32 cellular contexts compared by ENCODE assay signal in genomic region chr20:19676202-19676601, GRCh38.
DNase-seq lines count a peak whose midpoint lies in the region; ATAC-seq, FAIRE-seq and TF ChIP-seq lines count a peak whose summit lies in the region.
"Had no signal": no experiment of that assay in that cellular context is flagged by ENCODE, and none has a peak within 500 bp of the region (broad histone marks: within the 10 kb centered on the region; RNA-seq: fewer than 3 reads in every experiment).

No MANE protein-coding gene starts in this region.

- POLR2A ChIA-PET in HepG2 (lab: Yijun Ruan, JAX) (no interaction called here), A549 (lab: Yijun Ruan, JAX) (no interaction called here)

- no TSS peak for BruUV-seq in HepG2 (replicated peaks; lab: Mats Ljungman, UMichigan)

- H3K4me3 ChIP-seq in HepG2 (replicated peaks in 1 of 3; ENCODE audit: insufficient read depth in 1 of 3, low read depth in 2 of 3, low read length in 3 of 3) (no peak overlapping the region), right lobe of liver (no peak overlapping the region), A549 (no peak overlapping the region), SK-N-MC (peak overlapping the region; percentile 57)
- H3K4me3 ChIP-seq: BLaER1; BLaER1 treated with 17β-estradiol and CSF1 and Interleukin-3, amounts not matched to agents 10 nM and 100 nM had no signal

- H3K9ac ChIP-seq in HepG2 (ENCODE audit: insufficient read depth, low read depth, low read length) (no peak overlapping the region), SK-N-MC (ENCODE audit: insufficient read length) (no peak overlapping the region)
- H3K9ac ChIP-seq: BLaER1; BLaER1 treated with 17β-estradiol and CSF1 and Interleukin-3, amounts not matched to agents 10 nM and 100 nM had no signal

- H3K4me1 ChIP-seq in HepG2 (ENCODE audit: insufficient read depth, low read length): no peaks in the 10 kb centered on the region
- H3K4me1 ChIP-seq in right lobe of liver: no peaks in the 10 kb centered on the region
- no peaks in the 10 kb centered on the region for H3K4me1 ChIP-seq in A549
- H3K4me1 ChIP-seq: BE2C, Caco-2 had no signal

- ATAC-seq in HepG2 (no peak), right lobe of liver (no peak), A549 (no peak), GM18867 (IDR thresholded peaks at IDR 0.05; ENCODE audit: unreplicated experiment) (no peak), GM19023 (IDR thresholded peaks at IDR 0.05; ENCODE audit: unreplicated experiment) (no peak)
- ATAC-seq: CD8-positive, alpha-beta T cell had no signal

- H3K36me3 ChIP-seq in HepG2 (replicated peaks in 1 of 2; ENCODE audit: control insufficient read depth in 1 of 2, insufficient read depth in 2 of 2, low read length in 2 of 2): no peaks in the 10 kb centered on the region
- no peaks in the 10 kb centered on the region for H3K36me3 ChIP-seq in right lobe of liver
- no peaks in the 10 kb centered on the region for H3K36me3 ChIP-seq in SK-N-MC (ENCODE audit: insufficient read depth, low read length)
- H3K36me3 ChIP-seq: BE2C; BLaER1; BLaER1 treated with 17β-estradiol and CSF1 and Interleukin-3, amounts not matched to agents 10 nM and 100 nM had no signal

- H3K9me3 ChIP-seq in HepG2 (ENCODE audit: low read length): 0 out of 2 replicates have a peak, but pooled peaks cover 9% of the 10 kb centered on the region
- H3K9me3 ChIP-seq in right lobe of liver: no peaks in the 10 kb centered on the region
- H3K9me3 ChIP-seq in A549: no peaks in the 10 kb centered on the region
- H3K9me3 ChIP-seq in SK-N-MC (ENCODE audit: low read depth, low read length): no peaks in the 10 kb centered on the region
- H3K9me3 ChIP-seq: BE2C, Caco-2 had no signal

- TF ChIP-seq CTCF in HepG2 (CRISPR knock-in tag; IDR thresholded peaks at IDR 0.05) (no peak), right lobe of liver (IDR thresholded peaks at IDR 0.05) (no peak), A549 (IDR thresholded peaks at IDR 0.05) (no peak)

- TF ChIP-seq EP300 in HepG2 (IDR thresholded peaks at IDR 0.05; ENCODE audit: low read depth in 2 of 2, low read length in 2 of 2) (no peak), HepG2 (CRISPR knock-in tag; IDR thresholded peaks at IDR 0.05; ENCODE audit: borderline replicate concordance) (no peak), A549 (IDR thresholded peaks at IDR 0.05) (no peak)

- FAIRE-seq in HepG2 (lab: Jason Lieb, UNC) (no peak), A549 (lab: Jason Lieb, UNC) (no peak)
- FAIRE-seq: A204.1, D721Med had no signal

- TF ChIP-seq POLR2A in HepG2 (IDR thresholded peaks at IDR 0.05; ENCODE audit: insufficient read depth in 1 of 2, low read depth in 2 of 2, low read length in 2 of 2): no peak
- no peak for TF ChIP-seq POLR2A in right lobe of liver (IDR thresholded peaks at IDR 0.05)
- TF ChIP-seq POLR2A in A549 (IDR thresholded peaks at IDR 0.05; ENCODE audit: low read length): no peak

- CTCF ChIA-PET in HepG2 (lab: Yijun Ruan, JAX; ENCODE audit: low intra/inter-chr PET ratio, low total read pairs): no interaction called here
- CTCF ChIA-PET in A549 (lab: Yijun Ruan, JAX): interaction anchor here (0.9 to 4.3 kb wide), 7 partner anchors 9 to 1044 kb away, joined by 3 to 50 read pairs (median 4); no protein-coding TSS in a partner anchor

- no peaks in the 10 kb centered on the region for H3K79me2 ChIP-seq in HepG2 (ENCODE audit: insufficient read depth, low read length)

- H3K27ac ChIP-seq in HepG2 (ENCODE audit: extremely low read length, insufficient read depth, low read length) (no peak overlapping the region), right lobe of liver (no peak overlapping the region), A549 (no peak overlapping the region), SK-N-MC (peak overlapping the region; percentile 92)
- H3K27ac ChIP-seq: 22Rv1; BLaER1; BLaER1 treated with 17β-estradiol and CSF1 and Interleukin-3, amounts not matched to agents 10 nM and 100 nM; C4-2B had no signal

- DNase-seq in HepG2 (ENCODE audit: low spot score) (no peak), right lobe of liver (no peak), A549 (ENCODE audit: low read depth in 1 of 2, low spot score in 1 of 2) (no peak), SK-N-MC (ENCODE audit: low read depth, low spot score) (peak; percentile 70)
- DNase-seq: 8988T; ACHN; AML-193; BE2C; C1 segment of cervical spinal cord; Caco-2; Calu3; CD4-positive, alpha-beta memory T cell; CD4-positive, alpha-beta T cell; CD4-positive, CD25-positive, alpha-beta regulatory T cell; CD8-positive, alpha-beta memory T cell; CD8-positive, alpha-beta T cell; COR-L47; DMS 273 treated with DMSO at 0.1 percent for 48 hours; DMS153; DMS53; DMS79; DMS79 treated with DMSO at 0.1 percent for 48 hours; DND-41; EL had no signal

- 9% methylated on average over 4 of the region's 4 CpGs for WGBS in HepG2 (ENCODE audit: low lambda C conversion rate)
- 56% methylated on average over 4 of the region's 4 CpGs for WGBS in right lobe of liver (ENCODE audit: insufficient coverage, low coverage, low lambda C conversion rate, missing lambda C conversion rate)
- 25% methylated on average over 4 of the region's 4 CpGs for WGBS in A549 (ENCODE audit: missing lambda C conversion rate)

- H3K27me3 ChIP-seq in HepG2 (ENCODE audit: control insufficient read depth in 1 of 2, insufficient read depth in 2 of 2, low read length in 2 of 2) (peaks cover 3 to 7% of the 10 kb centered on the region in 2 experiments; a peak in 1 of 5 replicates), right lobe of liver (no peaks in the 10 kb centered on the region)
- H3K27me3 ChIP-seq: BLaER1; BLaER1 treated with 17β-estradiol and CSF1 and Interleukin-3, amounts not matched to agents 10 nM and 100 nM had no signal

- H4K20me1 ChIP-seq in HepG2 (ENCODE audit: insufficient read depth, low read length): no peaks in the 10 kb centered on the region
- H4K20me1 ChIP-seq: BLaER1; BLaER1 treated with 17β-estradiol and CSF1 and Interleukin-3, amounts not matched to agents 10 nM and 100 nM had no signal

- TF ChIP-seq RAD21 in HepG2 (CRISPR knock-in tag; IDR thresholded peaks at IDR 0.05) (no peak), A549 (conservative IDR thresholded peaks at IDR 0.05 in 1 of 2, IDR thresholded peaks at IDR 0.05 in 1 of 2) (no peak)

- intact Hi-C loops in HepG2 (cut with micrococcal nuclease; ENCODE audit: unreplicated experiment) (no loop called here), right lobe of liver (cut with DNase I) (no loop called here)

- H3K4me2 ChIP-seq in HepG2 (ENCODE audit: low read depth, low read length): no peak overlapping the region
- no peak overlapping the region for H3K4me2 ChIP-seq in A549
- H3K4me2 ChIP-seq: BLaER1; BLaER1 treated with 17β-estradiol and CSF1 and Interleukin-3, amounts not matched to agents 10 nM and 100 nM had no signal

- in situ Hi-C loops in HepG2 (cut with HindIII; ENCODE audit: extremely low pct_ligation_motif_present, low pct_unique_long_range_greater_than_20kb): no loop called here

- no peak overlapping the region for H2AFZ ChIP-seq in HepG2 (ENCODE audit: low read length)

TF ChIP-seq in HepG2, 621 proteins besides CTCF, POLR2A, EP300 and RAD21:
- TF ChIP-seq ZNF564 (CRISPR knock-in tag; IDR thresholded peaks at IDR 0.05): no peak
- peak; percentile 38 to 43; a peak in 2 of 4 replicates for TF ChIP-seq MAFK (conservative IDR thresholded peaks at IDR 0.05 in 1 of 2, IDR thresholded peaks at IDR 0.05 in 1 of 2; ENCODE audit: low read length in 2 of 2)
TF ChIP-seq in HepG2: peak in this region for 1.

TF ChIP-seq in A549, 52 proteins besides CTCF, POLR2A, EP300 and RAD21:
- no peak for TF ChIP-seq EHMT2 (IDR thresholded peaks at IDR 0.05; ENCODE audit: low read depth)
- TF ChIP-seq RCOR1 (IDR thresholded peaks at IDR 0.05; ENCODE audit: low read depth, low read length): no peak
- peak; percentile 66 for TF ChIP-seq MAFK (IDR thresholded peaks at IDR 0.05; ENCODE audit: partially characterized antibody)

Comparison
In these comparisons a context has a peak if more than half of its experiments do, and no peak if none do; other contexts are left out.
1. Of the 38 proteins assayed by ChIP-seq in both HepG2 and A549: peak only in HepG2: none; only in A549: none; in both: MAFK; in neither: 37.